13 cellular contexts compared by ENCODE assay signal in the genomic region with DNA sequence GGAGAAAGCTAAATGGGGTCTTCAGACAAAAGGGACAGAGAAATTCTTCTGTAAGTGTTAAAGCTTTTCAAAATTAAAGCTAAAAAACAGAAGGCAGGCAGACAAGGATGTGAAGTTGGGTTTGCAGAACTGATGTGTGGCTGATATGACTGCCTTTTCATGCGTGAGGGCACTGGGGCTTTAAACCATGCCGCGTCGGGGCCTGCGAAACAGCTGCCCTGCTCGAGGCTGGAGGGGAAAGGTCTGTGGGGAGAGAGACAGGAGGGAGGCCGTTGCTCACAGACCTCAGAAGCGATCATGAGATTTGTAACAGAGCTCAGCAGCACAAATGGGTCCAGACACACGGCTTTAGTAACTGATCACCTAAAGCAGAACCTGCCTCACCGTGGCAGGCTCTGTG.
"Had no signal": no experiment of that assay in that cellular context is flagged by ENCODE, and none has a peak within 500 bp of the region (broad histone marks: within the 10 kb centered on the region; RNA-seq: fewer than 3 reads in every experiment).

No MANE protein-coding gene starts in this region.

- H3K4me3 Mint-ChIP-seq: memory B cell had no signal

- H3K27me3 Mint-ChIP-seq: memory B cell had no signal

- ATAC-seq: activated naive CD4-positive, alpha-beta T cell treated with anti-CD3 and anti-CD28 coated beads, Interleukin-2, amount 50 U/mL, for 72 hours; gastrocnemius medialis had no signal

- H3K27ac Mint-ChIP-seq: memory B cell had no signal

- H3K9me3 ChIP-seq: gastrocnemius medialis, left ventricle myocardium inferior, uterus had no signal

- H3K9me3 Mint-ChIP-seq: activated naive CD4-positive, alpha-beta T cell treated with anti-CD3 and anti-CD28 coated beads, Interleukin-2, amount 50 U/mL, for 72 hours; memory B cell had no signal

- H3K27me3 ChIP-seq: gastrocnemius medialis, uterus had no signal

- H3K27ac ChIP-seq: gastrocnemius medialis, parathyroid adenoma, uterus had no signal

- H3K4me3 ChIP-seq: gastrocnemius medialis, left ventricle myocardium inferior, uterus had no signal

- DNase-seq: activated CD4-positive, alpha-beta T cell treated with anti-CD3 and anti-CD28 coated beads, Interleukin-2, amount 50 U/mL, for 1 hour; activated CD4-positive, CD25-positive, alpha-beta regulatory T cell; activated effector memory CD4-positive, alpha-beta T cell treated with anti-CD3 and anti-CD28 coated beads, Interleukin-2, amount 50 U/mL, for 16 hours; activated T-cell treated with anti-CD3 and anti-CD28 coated beads, Interleukin-2, amount 50 U/mL, for 1 hour; anterior cingulate cortex; effector CD4-positive, alpha-beta T cell; gastrocnemius medialis; left ventricle myocardium inferior; small intestine; uterus had no signal
